ENCODE assay signal across 9 cellular contexts in the genomic region with DNA sequence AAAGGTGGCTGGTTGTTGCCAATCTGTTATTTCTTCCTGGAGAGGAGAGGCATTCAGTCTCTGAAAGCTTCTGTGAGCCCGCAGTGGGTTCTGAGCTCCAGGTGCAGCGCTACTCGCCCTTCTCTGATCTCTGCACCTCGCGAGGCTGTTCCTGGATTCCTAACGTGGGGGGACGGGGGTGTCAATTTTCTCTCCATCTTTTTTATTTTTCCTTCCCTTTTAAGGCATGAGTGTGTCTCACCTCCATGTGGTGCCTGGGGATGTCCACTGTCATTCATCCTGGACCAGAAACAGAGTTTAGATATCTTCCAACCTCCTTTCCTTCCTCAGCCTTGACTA. TPM values are rescaled to one million over a fixed set of nuclear protein-coding genes. Genes with fewer than 3 reads are reported as not detected.
DNase-seq lines count a peak whose midpoint lies in the region; ATAC-seq lines count a peak whose summit lies in the region.
"Had no signal": no experiment of that assay in that cellular context is flagged by ENCODE, and none has a peak within 500 bp of the region (broad histone marks: within the 10 kb centered on the region; RNA-seq: fewer than 3 reads in every experiment).

No MANE protein-coding gene starts in this region.

- H3K27me3 Mint-ChIP-seq in T-helper 2 cell treated with Interferon-gamma antibody and Interleukin-4, amounts not matched to agents 5 μg/mL and 100 μg/mL, for 36 hours (ENCODE audit: low read depth) = no peaks in the 10 kb centered on the region
- no peaks in the 10 kb centered on the region for H3K27me3 Mint-ChIP-seq in activated naive CD8-positive, alpha-beta T cell treated with anti-CD3 and anti-CD28 coated beads for 36 hours
- no peaks in the 10 kb centered on the region for H3K27me3 Mint-ChIP-seq in stimulated activated naive B cell treated with anti-CD40 and anti-IgM and Interleukin-4, amounts not matched to agents 10 μg/mL and 1 μg/mL and 100 μg/mL, for 72 hours

- no CpG with 5 or more reads among the region's 7 CpGs for WGBS in iPS DF 6.9 (ENCODE audit: insufficient coverage, insufficient read length)

- no peaks in the 10 kb centered on the region for H3K36me3 Mint-ChIP-seq in T-helper 2 cell treated with Interferon-gamma antibody and Interleukin-4, amounts not matched to agents 5 μg/mL and 100 μg/mL, for 36 hours (ENCODE audit: low read depth)
- peaks cover 28% of the 10 kb centered on the region for H3K36me3 Mint-ChIP-seq in activated naive CD8-positive, alpha-beta T cell treated with anti-CD3 and anti-CD28 coated beads for 36 hours
- H3K36me3 Mint-ChIP-seq in stimulated activated naive B cell treated with anti-CD40 and anti-IgM and Interleukin-4, amounts not matched to agents 10 μg/mL and 1 μg/mL and 100 μg/mL, for 72 hours = peaks cover 26 to 51% of the 10 kb centered on the region in 2 donors

- H3K27me3 ChIP-seq in iPS DF 6.9 (ENCODE audit: control insufficient read depth, insufficient read depth, low read length) = no peaks in the 10 kb centered on the region
- H3K27me3 ChIP-seq: uterus had no signal

- H3K4me1 Mint-ChIP-seq in T-helper 2 cell treated with Interferon-gamma antibody and Interleukin-4, amounts not matched to agents 5 μg/mL and 100 μg/mL, for 36 hours (ENCODE audit: low read depth) = no peaks in the 10 kb centered on the region
- peaks cover 2% of the 10 kb centered on the region for H3K4me1 Mint-ChIP-seq in activated naive CD8-positive, alpha-beta T cell treated with anti-CD3 and anti-CD28 coated beads for 36 hours
- peaks cover 11 to 13% of the 10 kb centered on the region in 2 donors for H3K4me1 Mint-ChIP-seq in stimulated activated naive B cell treated with anti-CD40 and anti-IgM and Interleukin-4, amounts not matched to agents 10 μg/mL and 1 μg/mL and 100 μg/mL, for 72 hours

- no peaks in the 10 kb centered on the region for H3K4me1 ChIP-seq in iPS DF 6.9 (ENCODE audit: control insufficient read depth, insufficient read depth, low read length)
- H3K4me1 ChIP-seq: uterus had no signal

- H3K4me3 Mint-ChIP-seq in T-helper 2 cell treated with Interferon-gamma antibody and Interleukin-4, amounts not matched to agents 5 μg/mL and 100 μg/mL, for 36 hours = peak overlapping the region; percentile 60
- H3K4me3 Mint-ChIP-seq in activated naive CD8-positive, alpha-beta T cell treated with anti-CD3 and anti-CD28 coated beads for 36 hours = peak overlapping the region; percentile 73
- H3K4me3 Mint-ChIP-seq in stimulated activated naive B cell treated with anti-CD40 and anti-IgM and Interleukin-4, amounts not matched to agents 10 μg/mL and 1 μg/mL and 100 μg/mL, for 72 hours = peak overlapping the region; percentile 80 to 86

- no peaks in the 10 kb centered on the region for H3K36me3 ChIP-seq in iPS DF 6.9 (ENCODE audit: control insufficient read depth, insufficient read depth, low read length)
- H3K36me3 ChIP-seq: uterus had no signal

- H3K9me3 ChIP-seq in iPS DF 6.9 (ENCODE audit: control insufficient read depth, insufficient read depth, low read length) = no peaks in the 10 kb centered on the region

- H3K4me3 ChIP-seq in iPS DF 6.9 (ENCODE audit: low read length) = peak overlapping the region; percentile 59; the same call in 1 of the 2 replicates
- H3K4me3 ChIP-seq: uterus had no signal

- no peak overlapping the region for H3K27ac Mint-ChIP-seq in T-helper 2 cell treated with Interferon-gamma antibody and Interleukin-4, amounts not matched to agents 5 μg/mL and 100 μg/mL, for 36 hours
- peak overlapping the region; percentile 23 for H3K27ac Mint-ChIP-seq in activated naive CD8-positive, alpha-beta T cell treated with anti-CD3 and anti-CD28 coated beads for 36 hours
- peak overlapping the region; percentile 89 for H3K27ac Mint-ChIP-seq in stimulated activated naive B cell treated with anti-CD40 and anti-IgM and Interleukin-4, amounts not matched to agents 10 μg/mL and 1 μg/mL and 100 μg/mL, for 72 hours

- no peak overlapping the region for H3K27ac ChIP-seq in iPS DF 6.9 (ENCODE audit: low read length)
- H3K27ac ChIP-seq: uterus had no signal

- ATAC-seq in stimulated activated naive B cell treated with anti-CD40 and anti-IgM and Interleukin-4, amounts not matched to agents 10 μg/mL and 1 μg/mL and 100 μg/mL, for 72 hours (replicated peaks) = peak; percentile 6 to 7
- no peak for ATAC-seq in GM19035 (IDR thresholded peaks at IDR 0.05; ENCODE audit: unreplicated experiment)

- H3K9me3 Mint-ChIP-seq in T-helper 2 cell treated with Interferon-gamma antibody and Interleukin-4, amounts not matched to agents 5 μg/mL and 100 μg/mL, for 36 hours = peaks cover 68% of the 10 kb centered on the region
- peaks cover 59% of the 10 kb centered on the region for H3K9me3 Mint-ChIP-seq in activated naive CD8-positive, alpha-beta T cell treated with anti-CD3 and anti-CD28 coated beads for 36 hours
- peaks cover 26 to 35% of the 10 kb centered on the region in 2 donors for H3K9me3 Mint-ChIP-seq in stimulated activated naive B cell treated with anti-CD40 and anti-IgM and Interleukin-4, amounts not matched to agents 10 μg/mL and 1 μg/mL and 100 μg/mL, for 72 hours

- no peak for DNase-seq in T-helper 2 cell treated with Interferon-gamma antibody and Interleukin-4, amounts not matched to agents 5 μg/mL and 100 μg/mL, for 36 hours (ENCODE audit: low spot score)
- DNase-seq in T-helper 2 cell (no peak), iPS DF 6.9 (ENCODE audit: low read depth, low spot score) (no peak), H4 (ENCODE audit: low spot score) (no peak), T1000 (lab: John Stamatoyannopoulos, UW) (no peak)
- no peak for DNase-seq in activated naive CD8-positive, alpha-beta T cell treated with anti-CD3 and anti-CD28 coated beads for 36 hours
- DNase-seq in stimulated activated naive B cell treated with anti-CD40 and anti-IgM and Interleukin-4, amounts not matched to agents 10 μg/mL and 1 μg/mL and 100 μg/mL, for 72 hours = no peak

RNA-seq across cellular contexts. Expression of gene ZNF233, which starts 0.6 kb away (rescaled TPM):
- under 1 TPM; 0.16 to 0.32 TPM for total RNA-seq in activated naive CD8-positive, alpha-beta T cell treated with anti-CD3 and anti-CD28 coated beads for 36 hours
- 0.04 and 0.70 TPM in 2 replicates for total RNA-seq in H4 (2014; rRNA removed; shearing (Covaris generic))

RNA-seq across cellular contexts. Expression of gene ZNF235, which starts 44.5 kb away (rescaled TPM):
- 1 to 10 TPM; 3.8 to 4.7 TPM for total RNA-seq in activated naive CD8-positive, alpha-beta T cell treated with anti-CD3 and anti-CD28 coated beads for 36 hours
- total RNA-seq in H4 (2014; rRNA removed; shearing (Covaris generic)) = 1.8 and 3.0 TPM in 2 replicates

RNA-seq across cellular contexts. Expression of gene ZNF227, which starts 48.0 kb away (rescaled TPM):
- total RNA-seq in activated naive CD8-positive, alpha-beta T cell treated with anti-CD3 and anti-CD28 coated beads for 36 hours = 10 to 100 TPM; 24.2 to 24.5 TPM
- 7.5 and 17.9 TPM in 2 replicates for total RNA-seq in H4 (2014; rRNA removed; shearing (Covaris generic))
